25 cellular contexts compared by ENCODE assay signal in genomic region chr9:96691326-96691725, GRCh38.
"Had no signal": no experiment of that assay in that cellular context is flagged by ENCODE, and none has a peak within 500 bp of the region (broad histone marks: within the 10 kb centered on the region; RNA-seq: fewer than 3 reads in every experiment).

No MANE protein-coding gene starts in this region.

- H3K4me3 ChIP-seq: colonic mucosa, esophagus muscularis mucosa, heart right ventricle, lower lobe of right lung, ovary, psoas muscle, skin epidermis, thoracic aorta, tibial nerve, upper lobe of right lung, vagina had no signal

- H3K9me3 ChIP-seq: colonic mucosa, ovary, upper lobe of right lung, vagina had no signal

- ATAC-seq: heart right ventricle; left ventricle myocardium superior; lower lobe of right lung; natural killer cell; psoas muscle; right cardiac atrium; stimulated activated naive B cell treated with anti-CD40 and anti-IgM and Interleukin-4, amounts not matched to agents 10 μg/mL and 1 μg/mL and 100 μg/mL, for 72 hours; upper lobe of right lung had no signal

- DNase-seq: colonic mucosa; effector CD8-positive, alpha-beta T cell; endodermal cell; foreskin melanocyte; glutamatergic neuron; heart right ventricle; hippocampal formation; kidney glomerular epithelial cell; left ventricle myocardium superior; lower lobe of right lung; natural killer cell; occipital lobe; ovary; posterior cingulate gyrus; psoas muscle; right cardiac atrium; stimulated activated CD4-positive, alpha-beta T cell treated with anti-CD3 and anti-CD28 coated beads, Interleukin-15, amount 100 ng/mL, for 24 hours; stimulated activated CD4-positive, alpha-beta T cell treated with anti-CD3 and anti-CD28 coated beads, Interleukin-2, amount 100 ng/mL, for 48 hours; stimulated activated naive B cell treated with anti-CD40 and anti-IgM and Interleukin-4, amounts not matched to agents 10 μg/mL and 1 μg/mL and 100 μg/mL, for 72 hours; upper lobe of right lung had no signal

- H3K4me1 ChIP-seq: colonic mucosa, upper lobe of right lung, vagina had no signal

- H3K27ac ChIP-seq: colonic mucosa, esophagus muscularis mucosa, heart right ventricle, lower lobe of right lung, ovary, psoas muscle, skin epidermis, thoracic aorta, tibial nerve, upper lobe of right lung, vagina had no signal

- H3K36me3 ChIP-seq: colonic mucosa, esophagus muscularis mucosa, heart right ventricle, lower lobe of right lung, ovary, thoracic aorta, upper lobe of right lung, vagina had no signal

- H3K27me3 ChIP-seq: colonic mucosa, esophagus muscularis mucosa, heart right ventricle, ovary, tibial nerve, upper lobe of right lung, vagina had no signal
